30 cellular contexts compared by ENCODE assay signal in the genomic region with DNA sequence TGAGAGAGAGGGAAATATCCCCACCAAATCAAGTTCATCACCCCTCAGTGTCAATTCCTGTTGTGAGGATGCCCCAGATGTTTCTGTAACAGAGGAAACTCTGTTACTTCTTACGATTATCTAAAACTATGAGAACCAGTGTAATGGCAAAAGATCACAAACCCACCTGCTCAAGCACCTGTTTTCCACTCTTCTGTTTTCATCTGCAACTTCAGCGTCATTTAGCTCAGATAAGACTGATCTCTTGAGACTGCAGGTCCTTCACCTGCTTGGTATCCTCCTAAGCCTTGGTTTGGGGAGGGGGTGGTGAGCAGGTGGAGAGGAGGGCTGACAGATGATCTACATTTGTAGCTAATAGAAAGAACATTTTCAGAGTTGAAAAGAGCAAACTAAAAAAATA.
"Had no signal": no experiment of that assay in that cellular context is flagged by ENCODE, and none has a peak within 500 bp of the region (broad histone marks: within the 10 kb centered on the region; RNA-seq: fewer than 3 reads in every experiment).

No MANE protein-coding gene starts in this region.

- H2AFZ ChIP-seq: parathyroid adenoma had no signal

- DNase-seq: effector memory CD4-positive, alpha-beta T cell; erythroblast; esophagus squamous epithelium; foreskin melanocyte; glutamatergic neuron; heart right ventricle; hippocampal formation; left cardiac atrium; left lung; mesenchymal stem cell; mucosa of descending colon; naive B cell; right lobe of liver; small intestine; stimulated activated CD4-positive, alpha-beta T cell treated with anti-CD3 and anti-CD28 coated beads, Interleukin-12 subunit alpha, Interleukin-12 subunit beta, amount 100 ng/mL, for 4 hours; stimulated activated CD4-positive, alpha-beta T cell treated with anti-CD3 and anti-CD28 coated beads, Interleukin-1b, Interleukin-23, amount 100 ng/mL, for 48 hours; stimulated activated CD4-positive, alpha-beta T cell treated with anti-CD3 and anti-CD28 coated beads, Interleukin-4, amount 100 ng/mL, for 1 hour; stimulated activated CD8-positive, alpha-beta memory T cell treated with anti-CD3 and anti-CD28 coated beads, Interleukin-4, amount 100 ng/mL, for 48 hours; stimulated activated naive CD4-positive, alpha-beta T cell; stimulated activated naive CD8-positive, alpha-beta T cell treated with anti-CD3 and anti-CD28 coated beads, Interleukin-15, amount 100 ng/mL, for 72 hours; transverse colon; upper lobe of right lung; uterus had no signal

- H3K4me1 Mint-ChIP-seq: naive B cell had no signal

- H3K4me3 ChIP-seq: esophagus squamous epithelium, heart right ventricle, left lung, mucosa of descending colon, right lobe of liver, suprapubic skin, transverse colon, upper lobe of right lung, uterus had no signal

- H3K4me3 Mint-ChIP-seq: mesothelial cell of epicardium; naive B cell; neural crest cell; stimulated activated naive CD8-positive, alpha-beta T cell treated with anti-CD3 and anti-CD28 coated beads, Interleukin-15, amount 100 ng/mL, for 72 hours had no signal

- H3K27ac ChIP-seq: esophagus squamous epithelium, heart right ventricle, left lung, neutrophil, parathyroid adenoma, right lobe of liver, suprapubic skin, transverse colon, upper lobe of right lung, uterus had no signal

- H3K27me3 Mint-ChIP-seq: naive B cell; natural killer cell treated with Interleukin-12 subunit alpha and Interleukin-12 subunit beta and Interleukin-15 and Interleukin-18, amount 100 ng/mL, for 72 hours; stimulated activated naive CD8-positive, alpha-beta T cell treated with anti-CD3 and anti-CD28 coated beads, Interleukin-15, amount 100 ng/mL, for 72 hours had no signal

- H3K27me3 ChIP-seq: esophagus squamous epithelium, heart right ventricle, left lung, neutrophil, right lobe of liver, suprapubic skin, transverse colon, upper lobe of right lung, uterus had no signal

- H3K9ac ChIP-seq: parathyroid adenoma had no signal

- H3K36me3 ChIP-seq: esophagus squamous epithelium, right lobe of liver, suprapubic skin, transverse colon, upper lobe of right lung, uterus had no signal

- H3K9me3 ChIP-seq: esophagus squamous epithelium, heart right ventricle, left lung, mucosa of descending colon, neutrophil, right lobe of liver, suprapubic skin, transverse colon, upper lobe of right lung, uterus had no signal

- H3K9me3 Mint-ChIP-seq: mesothelial cell of epicardium; naive B cell; natural killer cell treated with Interleukin-12 subunit alpha and Interleukin-12 subunit beta and Interleukin-15 and Interleukin-18, amount 100 ng/mL, for 72 hours; stimulated activated naive CD8-positive, alpha-beta T cell treated with anti-CD3 and anti-CD28 coated beads, Interleukin-15, amount 100 ng/mL, for 72 hours had no signal

- H3K36me3 Mint-ChIP-seq: mesothelial cell of epicardium; naive B cell; natural killer cell treated with Interleukin-12 subunit alpha and Interleukin-12 subunit beta and Interleukin-15 and Interleukin-18, amount 100 ng/mL, for 72 hours had no signal

- H3K27ac Mint-ChIP-seq: mesothelial cell of epicardium, naive B cell, progenitor cell of endocrine pancreas had no signal

- ATAC-seq: heart right ventricle, left cardiac atrium, left lung, mucosa of descending colon, right lobe of liver, upper lobe of right lung had no signal

- H3K79me2 ChIP-seq: parathyroid adenoma had no signal

- H3K4me1 ChIP-seq: esophagus squamous epithelium, left lung, parathyroid adenoma, right lobe of liver, suprapubic skin, transverse colon, upper lobe of right lung had no signal
